In genomic region chr9:128818839-128819715, GRCh38 we compare ENCODE assay signal across 8 cellular contexts. TPM values are rescaled to one million over a fixed set of nuclear protein-coding genes. Genes with fewer than 3 reads are reported as not detected.
DNase-seq lines count a peak whose midpoint lies in the region; ATAC-seq and TF ChIP-seq lines count a peak whose summit lies in the region.

No MANE protein-coding gene starts in this region.

- H3K9me2 ChIP-seq in hepatocyte (replicated peaks; ENCODE audit: insufficient read depth), result no peaks in the 10 kb centered on the region

- 13% methylated on average over 76 of the region's 90 CpGs for WGBS in hepatocyte (ENCODE audit: low lambda C conversion rate, missing lambda C conversion rate)

- no peaks in the 10 kb centered on the region for H3K9me3 ChIP-seq in adipocyte (ENCODE audit: control insufficient read depth, low read length)
- H3K9me3 ChIP-seq in hepatocyte (ENCODE audit: low read depth), result no peaks in the 10 kb centered on the region

- peak overlapping the region; percentile 98 for H3K4me2 ChIP-seq in hepatocyte

- H3K27ac ChIP-seq in hepatocyte, result no peak overlapping the region
- H3K27ac ChIP-seq in rectal smooth muscle tissue (ENCODE audit: low read depth, low read length), result peak overlapping the region; percentile 86

- TF ChIP-seq CTCF in hepatocyte (IDR thresholded peaks at IDR 0.05; ENCODE audit: poor library complexity), result no peak

- H3K27me3 ChIP-seq in adipocyte (replicated peaks; ENCODE audit: control insufficient read depth, insufficient read depth, low read length) (no peaks in the 10 kb centered on the region), hepatocyte (no peaks in the 10 kb centered on the region), rectal smooth muscle tissue (ENCODE audit: control insufficient read depth, insufficient read depth, low read length) (no peaks in the 10 kb centered on the region)

- H3K9ac ChIP-seq in adipocyte (ENCODE audit: low read length), result peak overlapping the region; percentile 86
- peak overlapping the region; percentile 56 for H3K9ac ChIP-seq in rectal smooth muscle tissue (ENCODE audit: low read length)

- H3K79me2 ChIP-seq in hepatocyte, result peaks cover 3% of the 10 kb centered on the region

- ATAC-seq in GM19035 (IDR thresholded peaks at IDR 0.05; ENCODE audit: unreplicated experiment), result peak; percentile 35
- ATAC-seq in HG03280 (IDR thresholded peaks at IDR 0.05; ENCODE audit: unreplicated experiment), result peak; percentile 27

- H2AFZ ChIP-seq in hepatocyte, result peak overlapping the region; percentile 76

- H3K4me3 ChIP-seq in adipocyte (ENCODE audit: low read length) (peak overlapping the region; percentile 82), hepatocyte (peak overlapping the region; percentile 67), rectal smooth muscle tissue (ENCODE audit: low read length) (peak overlapping the region; percentile 84)

- H4K20me1 ChIP-seq in hepatocyte (ENCODE audit: insufficient read depth, poor library complexity, severe bottlenecking), result no peaks in the 10 kb centered on the region

- DNase-seq in Ammon's horn (ENCODE audit: low spot score) (peak; percentile 45), RKO (ENCODE audit: low spot score) (peak; percentile 71), adipocyte (ENCODE audit: low read depth) (peak; percentile 42), hepatocyte (ENCODE audit: low spot score) (peak; percentile 62), NCI-H1048 (lab: John Stamatoyannopoulos, UW) (no peak)

- H3K4me1 ChIP-seq in adipocyte (ENCODE audit: control insufficient read depth, insufficient read depth, low read length) (peaks cover 12% of the 10 kb centered on the region), hepatocyte (ENCODE audit: insufficient read depth) (peaks cover 7% of the 10 kb centered on the region), rectal smooth muscle tissue (ENCODE audit: control insufficient read depth, insufficient read depth, low read length) (peaks cover 8% of the 10 kb centered on the region)

- H3K36me3 ChIP-seq in adipocyte (ENCODE audit: control insufficient read depth, insufficient read depth, low read length, severe bottlenecking) (peaks cover 19% of the 10 kb centered on the region), hepatocyte (replicated peaks; ENCODE audit: insufficient read depth, low read depth) (no peaks in the 10 kb centered on the region), rectal smooth muscle tissue (ENCODE audit: control insufficient read depth, insufficient read depth, low read length) (peaks cover 9% of the 10 kb centered on the region)

RNA-seq across cellular contexts. Expression of gene ENDOG, which starts 0.8 kb away (rescaled TPM):
- 18.9 and 22.5 TPM in 2 replicates for total RNA-seq in hepatocyte
- 32.6 and 37.4 TPM in 2 replicates for polyA plus RNA-seq in hepatocyte

RNA-seq across cellular contexts. Expression of gene SPOUT1, which starts 10.5 kb away (rescaled TPM):
- total RNA-seq in hepatocyte, result 21.9 and 27.3 TPM in 2 replicates
- 38.5 and 59.6 TPM in 2 replicates for polyA plus RNA-seq in hepatocyte

RNA-seq across cellular contexts. Expression of gene TBC1D13, which starts 32.0 kb away (rescaled TPM):
- 21.4 and 39.3 TPM in 2 replicates for total RNA-seq in hepatocyte
- 20.4 and 25.2 TPM in 2 replicates for polyA plus RNA-seq in hepatocyte

RNA-seq across cellular contexts. Expression of gene ZER1, which starts 47.4 kb away (rescaled TPM):
- total RNA-seq in hepatocyte, result 26.0 and 38.9 TPM in 2 replicates
- polyA plus RNA-seq in hepatocyte, result 24.4 and 25.1 TPM in 2 replicates
